ENCODE assay signal across 8 cellular contexts in genomic region chr18:27599202-27599829, GRCh38.
DNase-seq lines count a peak whose midpoint lies in the region; ATAC-seq, FAIRE-seq and TF ChIP-seq lines count a peak whose summit lies in the region.

No MANE protein-coding gene starts in this region.

- peaks cover 0 to 2% of the 10 kb centered on the region in 2 donors for H3K9me3 Mint-ChIP-seq in stimulated activated naive CD8-positive, alpha-beta T cell treated with anti-CD3 and anti-CD28 coated beads, Interleukin-15, amount 100 ng/mL, for 72 hours

- no peaks in the 10 kb centered on the region for H3K36me3 ChIP-seq in ascending aorta

- peak; percentile 59 for ATAC-seq in GM18870 (IDR thresholded peaks at IDR 0.05; ENCODE audit: unreplicated experiment)
- peak; percentile 86 for ATAC-seq in HG03135 (IDR thresholded peaks at IDR 0.05; ENCODE audit: unreplicated experiment)
- no peak for ATAC-seq in stimulated activated naive CD8-positive, alpha-beta T cell treated with anti-CD3 and anti-CD28 coated beads, Interleukin-15, amount 100 ng/mL, for 72 hours

- no peaks in the 10 kb centered on the region for H3K4me1 ChIP-seq in ascending aorta

- peak; percentile 94 for TF ChIP-seq CTCF in D721Med (IDR thresholded peaks at IDR 0.05; ENCODE audit: insufficient read depth, missing control alignments)
- TF ChIP-seq CTCF in ascending aorta (IDR thresholded peaks at IDR 0.05): peak in 2 of 3 experiments; percentile 53 to 56

- DNase-seq in D721Med (ENCODE audit: insufficient read length, low spot score) (no peak), NCI-H2227 (lab: John Stamatoyannopoulos, UW; ENCODE audit: unreplicated experiment) (peak; percentile 74), ascending aorta (ENCODE audit: low spot score in 2 of 2) (no peak), inferior parietal cortex (ENCODE audit: extremely low spot score) (peak; percentile 82)
- peak; percentile 8 to 16 for DNase-seq in stimulated activated naive CD8-positive, alpha-beta T cell treated with anti-CD3 and anti-CD28 coated beads, Interleukin-15, amount 100 ng/mL, for 72 hours
- DNase-seq in activated naive CD4-positive, alpha-beta T cell (lab: John Stamatoyannopoulos, UW): no peak

- FAIRE-seq in D721Med (lab: Jason Lieb, UNC): peak; percentile 95

- no peak overlapping the region for H3K27ac Mint-ChIP-seq in stimulated activated naive CD8-positive, alpha-beta T cell treated with anti-CD3 and anti-CD28 coated beads, Interleukin-15, amount 100 ng/mL, for 72 hours

- H3K9me3 ChIP-seq in ascending aorta: no peaks in the 10 kb centered on the region

- H3K27ac ChIP-seq in ascending aorta: no peak overlapping the region

- H3K27me3 Mint-ChIP-seq in stimulated activated naive CD8-positive, alpha-beta T cell treated with anti-CD3 and anti-CD28 coated beads, Interleukin-15, amount 100 ng/mL, for 72 hours: no peaks in the 10 kb centered on the region

- intact Hi-C loops in ascending aorta (cut with DNase I): no loop called here

- H3K27me3 ChIP-seq in ascending aorta: no peaks in the 10 kb centered on the region

- H3K4me3 ChIP-seq in ascending aorta: no peak overlapping the region

- no peaks in the 10 kb centered on the region for H3K4me1 Mint-ChIP-seq in stimulated activated naive CD8-positive, alpha-beta T cell treated with anti-CD3 and anti-CD28 coated beads, Interleukin-15, amount 100 ng/mL, for 72 hours

- H3K4me3 Mint-ChIP-seq in stimulated activated naive CD8-positive, alpha-beta T cell treated with anti-CD3 and anti-CD28 coated beads, Interleukin-15, amount 100 ng/mL, for 72 hours: no peak overlapping the region

Comparison
In these comparisons a context has a peak if more than half of its experiments do, and no peak if none do; other contexts are left out.
1. DNase-seq: peak in NCI-H2227 (single experiment), inferior parietal cortex (single experiment) and stimulated activated naive CD8-positive, alpha-beta T cell treated with anti-CD3 and anti-CD28 coated beads, Interleukin-15, amount 100 ng/mL, for 72 hours (2 of 2); none in D721Med (single experiment), ascending aorta (0 of 2) and activated naive CD4-positive, alpha-beta T cell (0 of 4).